Comparison of ENCODE assay signal across 27 cellular contexts in the genomic region with DNA sequence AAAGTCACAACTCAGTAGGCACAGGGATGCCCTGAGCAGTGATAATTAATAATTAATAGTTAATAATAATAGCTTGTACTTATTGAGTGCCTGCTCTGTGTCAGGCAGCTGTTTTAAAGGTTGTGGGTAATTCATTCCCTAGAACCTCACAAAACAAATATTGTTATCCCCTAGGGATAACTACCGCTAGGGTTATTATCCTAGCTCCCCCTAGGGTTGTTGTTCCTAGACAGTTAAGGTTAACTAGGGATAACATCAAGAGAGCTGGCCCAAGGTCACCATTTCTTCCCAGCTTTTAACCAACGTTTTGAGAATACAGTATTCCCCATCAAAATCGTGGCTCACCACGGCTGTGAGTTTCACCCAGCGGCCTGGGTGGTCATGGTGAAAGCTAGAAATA.
DNase-seq lines count a peak whose midpoint lies in the region; ATAC-seq and TF ChIP-seq lines count a peak whose summit lies in the region.
"Had no signal": no experiment of that assay in that cellular context is flagged by ENCODE, and none has a peak within 500 bp of the region (broad histone marks: within the 10 kb centered on the region; RNA-seq: fewer than 3 reads in every experiment).

No MANE protein-coding gene starts in this region.

- no peak for TF ChIP-seq POLR2A in erythroblast (IDR thresholded peaks at IDR 0.05; ENCODE audit: low read length)

- H3K9me3 ChIP-seq in effector memory CD4-positive, alpha-beta T cell (ENCODE audit: control insufficient read depth, low read length): no peaks in the 10 kb centered on the region
- no peaks in the 10 kb centered on the region for H3K9me3 ChIP-seq in ascending aorta
- H3K9me3 ChIP-seq: A549, BE2C, heart right ventricle, MG63, testis, vagina had no signal

- no peaks in the 10 kb centered on the region for H3K9me3 Mint-ChIP-seq in activated naive CD8-positive, alpha-beta T cell (ENCODE audit: low read depth)
- no peaks in the 10 kb centered on the region for H3K9me3 Mint-ChIP-seq in activated naive CD8-positive, alpha-beta T cell treated with anti-CD3 and anti-CD28 coated beads for 36 hours
- H3K9me3 Mint-ChIP-seq in stimulated activated effector memory CD8-positive, alpha-beta T cell treated with anti-CD3 and anti-CD28 coated beads, Interleukin-12 subunit alpha, Interleukin-12 subunit beta, amount 100 ng/mL, for 72 hours: no peaks in the 10 kb centered on the region
- H3K9me3 Mint-ChIP-seq: activated CD4-positive, alpha-beta T cell treated with anti-CD3 and anti-CD28 coated beads, Interleukin-2, amount 10 ng/mL, durations not matched to agents 7 days and 5 days; activated naive CD8-positive, alpha-beta T cell treated with anti-CD3 and anti-CD28 coated beads, Interleukin-2, amount 10 ng/mL, durations not matched to agents 7 days and 5 days; activated T-helper 17 cell treated with anti-CD3 and anti-CD28 coated beads, Interleukin-2, amount 50 U/mL, for 72 hours had no signal

- H3K27me3 ChIP-seq in effector memory CD4-positive, alpha-beta T cell (replicated peaks; ENCODE audit: control insufficient read depth, insufficient read depth, low read length, poor library complexity, severe bottlenecking): no peaks in the 10 kb centered on the region
- no peaks in the 10 kb centered on the region for H3K27me3 ChIP-seq in ascending aorta
- H3K27me3 ChIP-seq: BE2C, foreskin keratinocyte, testis, vagina had no signal

- no peaks in the 10 kb centered on the region for H3K27me3 Mint-ChIP-seq in activated naive CD8-positive, alpha-beta T cell
- H3K27me3 Mint-ChIP-seq in activated naive CD8-positive, alpha-beta T cell treated with anti-CD3 and anti-CD28 coated beads for 36 hours: no peaks in the 10 kb centered on the region
- H3K27me3 Mint-ChIP-seq: activated CD4-positive, alpha-beta T cell treated with anti-CD3 and anti-CD28 coated beads, Interleukin-2, amount 10 ng/mL, durations not matched to agents 7 days and 5 days; activated naive CD8-positive, alpha-beta T cell treated with anti-CD3 and anti-CD28 coated beads, Interleukin-2, amount 10 ng/mL, durations not matched to agents 7 days and 5 days; activated T-helper 17 cell treated with anti-CD3 and anti-CD28 coated beads, Interleukin-2, amount 50 U/mL, for 72 hours had no signal

- peaks cover 53% of the 10 kb centered on the region for H3K4me1 Mint-ChIP-seq in activated naive CD8-positive, alpha-beta T cell (ENCODE audit: low read depth)
- peaks cover 39% of the 10 kb centered on the region for H3K4me1 Mint-ChIP-seq in activated naive CD8-positive, alpha-beta T cell treated with anti-CD3 and anti-CD28 coated beads for 36 hours
- H3K4me1 Mint-ChIP-seq in stimulated activated effector memory CD8-positive, alpha-beta T cell treated with anti-CD3 and anti-CD28 coated beads, Interleukin-12 subunit alpha, Interleukin-12 subunit beta, amount 100 ng/mL, for 72 hours: peaks cover 56% of the 10 kb centered on the region

- intact Hi-C loops in ascending aorta (cut with DNase I): no loop called here

- H3K36me3 ChIP-seq in effector memory CD4-positive, alpha-beta T cell (ENCODE audit: control insufficient read depth, insufficient read depth, low read length): no peaks in the 10 kb centered on the region
- no peaks in the 10 kb centered on the region for H3K36me3 ChIP-seq in ascending aorta
- H3K36me3 ChIP-seq: BE2C, heart right ventricle, MG63, vagina had no signal

- H3K27ac ChIP-seq in effector memory CD4-positive, alpha-beta T cell (ENCODE audit: insufficient read depth, low read length, poor library complexity, severe bottlenecking): peak overlapping the region; percentile 55
- H3K27ac ChIP-seq in ascending aorta: no peak overlapping the region
- H3K27ac ChIP-seq: A549, foreskin keratinocyte, heart right ventricle, testis, vagina, VCaP had no signal

- no peaks in the 10 kb centered on the region for H3K36me3 Mint-ChIP-seq in activated naive CD8-positive, alpha-beta T cell
- peaks cover 4% of the 10 kb centered on the region for H3K36me3 Mint-ChIP-seq in activated naive CD8-positive, alpha-beta T cell treated with anti-CD3 and anti-CD28 coated beads for 36 hours
- peaks cover 24% of the 10 kb centered on the region for H3K36me3 Mint-ChIP-seq in stimulated activated effector memory CD8-positive, alpha-beta T cell treated with anti-CD3 and anti-CD28 coated beads, Interleukin-12 subunit alpha, Interleukin-12 subunit beta, amount 100 ng/mL, for 72 hours

- no peak for ATAC-seq in stimulated activated effector memory CD8-positive, alpha-beta T cell treated with anti-CD3 and anti-CD28 coated beads, Interleukin-12 subunit alpha, Interleukin-12 subunit beta, amount 100 ng/mL, for 72 hours
- ATAC-seq: activated T-helper 17 cell treated with anti-CD3 and anti-CD28 coated beads, Interleukin-2, amount 50 U/mL, for 72 hours; esophagus mucosa; foreskin keratinocyte; heart right ventricle; left colon had no signal

- no peak overlapping the region for H3K4me3 ChIP-seq in effector memory CD4-positive, alpha-beta T cell (ENCODE audit: insufficient read depth, low read depth, low read length, poor library complexity, severe bottlenecking)
- no peak overlapping the region for H3K4me3 ChIP-seq in ascending aorta
- H3K4me3 ChIP-seq: A549, heart right ventricle, MG63, testis, vagina had no signal

- peak overlapping the region; percentile 71 for H3K27ac Mint-ChIP-seq in activated naive CD8-positive, alpha-beta T cell
- no peak overlapping the region for H3K27ac Mint-ChIP-seq in activated naive CD8-positive, alpha-beta T cell treated with anti-CD3 and anti-CD28 coated beads for 36 hours
- H3K27ac Mint-ChIP-seq in stimulated activated effector memory CD8-positive, alpha-beta T cell treated with anti-CD3 and anti-CD28 coated beads, Interleukin-12 subunit alpha, Interleukin-12 subunit beta, amount 100 ng/mL, for 72 hours: peak overlapping the region; percentile 85

- no peak for TF ChIP-seq CTCF in ascending aorta (IDR thresholded peaks at IDR 0.05)

- DNase-seq in activated naive CD8-positive, alpha-beta T cell treated with anti-CD3 and anti-CD28 coated beads for 36 hours: no peak
- DNase-seq in NCI-H1436 treated with DMSO at 0.1 percent for 48 hours (lab: John Stamatoyannopoulos, UW): peak; percentile 9
- no peak for DNase-seq in effector memory CD4-positive, alpha-beta T cell
- DNase-seq in stimulated activated effector memory CD8-positive, alpha-beta T cell treated with anti-CD3 and anti-CD28 coated beads, Interleukin-12 subunit alpha, Interleukin-12 subunit beta, amount 100 ng/mL, for 72 hours (ENCODE audit: low spot score in 2 of 2): no peak
- DNase-seq in erythroblast (lab: John Stamatoyannopoulos, UW): no peak
- no peak for DNase-seq in ascending aorta (ENCODE audit: low spot score in 2 of 2)
- DNase-seq in middle frontal gyrus (ENCODE audit: extremely low spot score, low spot score): no peak
- DNase-seq: activated CD4-positive, alpha-beta T cell treated with anti-CD3 and anti-CD28 coated beads, Interleukin-2, amount 10 ng/mL, durations not matched to agents 7 days and 5 days; activated naive CD8-positive, alpha-beta T cell treated with anti-CD3 and anti-CD28 coated beads, Interleukin-2, amount 10 ng/mL, durations not matched to agents 7 days and 5 days; BE2C; effector CD4-positive, alpha-beta T cell; foreskin keratinocyte; heart right ventricle; KBM-7; left colon; MG63; NCI-H510A treated with DMSO at 0.1 percent for 48 hours; retina; stimulated activated CD4-positive, alpha-beta T cell treated with anti-CD3 and anti-CD28 coated beads, Interleukin-2, amount 100 ng/mL, for 48 hours; stimulated activated naive CD4-positive, alpha-beta T cell; testis had no signal

- H3K4me3 Mint-ChIP-seq in activated naive CD8-positive, alpha-beta T cell: no peak overlapping the region
- no peak overlapping the region for H3K4me3 Mint-ChIP-seq in activated naive CD8-positive, alpha-beta T cell treated with anti-CD3 and anti-CD28 coated beads for 36 hours
- H3K4me3 Mint-ChIP-seq in stimulated activated effector memory CD8-positive, alpha-beta T cell treated with anti-CD3 and anti-CD28 coated beads, Interleukin-12 subunit alpha, Interleukin-12 subunit beta, amount 100 ng/mL, for 72 hours: no peak overlapping the region
- H3K4me3 Mint-ChIP-seq: activated CD4-positive, alpha-beta T cell treated with anti-CD3 and anti-CD28 coated beads, Interleukin-2, amount 10 ng/mL, durations not matched to agents 7 days and 5 days; activated naive CD8-positive, alpha-beta T cell treated with anti-CD3 and anti-CD28 coated beads, Interleukin-2, amount 10 ng/mL, durations not matched to agents 7 days and 5 days; activated T-helper 17 cell treated with anti-CD3 and anti-CD28 coated beads, Interleukin-2, amount 50 U/mL, for 72 hours had no signal

- H3K4me1 ChIP-seq in effector memory CD4-positive, alpha-beta T cell (ENCODE audit: control insufficient read depth, insufficient read depth, low read length, poor library complexity, severe bottlenecking): peaks cover 23% of the 10 kb centered on the region
- H3K4me1 ChIP-seq in ascending aorta: no peaks in the 10 kb centered on the region
- H3K4me1 ChIP-seq: A549, BE2C, foreskin keratinocyte, testis, vagina had no signal
